10 cellular contexts compared by ENCODE assay signal in genomic region chr7:139702811-139703467, GRCh38.
DNase-seq lines count a peak whose midpoint lies in the region; ATAC-seq and TF ChIP-seq lines count a peak whose summit lies in the region.
"Had no signal": no experiment of that assay in that cellular context is flagged by ENCODE, and none has a peak within 500 bp of the region (broad histone marks: within the 10 kb centered on the region; RNA-seq: fewer than 3 reads in every experiment).

No MANE protein-coding gene starts in this region.

- H3K4me1 ChIP-seq in ACC112 (ENCODE audit: control insufficient read depth, insufficient read depth, low read length, unreplicated experiment) (peaks cover 11% of the 10 kb centered on the region), heart right ventricle (peaks cover 16 to 83% (median 58%) of the 10 kb centered on the region in 9 donors)

- H3K27me3 ChIP-seq in ACC112 (ENCODE audit: insufficient read depth, low read length) (no peaks in the 10 kb centered on the region), heart right ventricle (no peaks in the 10 kb centered on the region)

- no peak for TF ChIP-seq CTCF in heart right ventricle (IDR thresholded peaks at IDR 0.05)

- H3K9me3 ChIP-seq in heart right ventricle, result no peaks in the 10 kb centered on the region

- 34 to 36% methylated on average over 10 of the region's 10 CpGs for WGBS in heart right ventricle, 2 donors

- no peak overlapping the region for H2AFZ ChIP-seq in ACC112 (ENCODE audit: low read length, unreplicated experiment)

- H3K79me2 ChIP-seq in ACC112 (ENCODE audit: control insufficient read depth, insufficient read depth, low read length, unreplicated experiment), result peaks cover 98% of the 10 kb centered on the region

- ATAC-seq in GM19438 (IDR thresholded peaks at IDR 0.05; ENCODE audit: low read depth, unreplicated experiment) (peak; percentile 81), HG03135 (IDR thresholded peaks at IDR 0.05; ENCODE audit: unreplicated experiment) (peak; percentile 75), heart right ventricle (peak in 7 of 8 donors; percentile 41 to 74 (median 66))

- intact Hi-C loops in heart right ventricle (cut with DNase I), result loop anchor here in 2 of 10 donors (5.0 to 10.0 kb wide), 2 partner anchors 48 to 74 kb away; partner anchors contain the start of gene HIPK2 (in 1 of the 2)

- peaks cover 38% of the 10 kb centered on the region for H3K36me3 ChIP-seq in ACC112 (ENCODE audit: insufficient read depth, low read length)
- peaks cover 0 to 66% (median 0%) of the 10 kb centered on the region in 9 donors for H3K36me3 ChIP-seq in heart right ventricle

- DNase-seq in heart right ventricle (no peak), HT-29 (ENCODE audit: low spot score) (no peak), amygdala (lab: John Stamatoyannopoulos, UW) (no peak), D341Med (ENCODE audit: low spot score) (no peak)
- DNase-seq in activated CD4-positive, alpha-beta T cell treated with anti-CD3 and anti-CD28 coated beads for 1 hour, result no peak
- DNase-seq: activated CD4-positive, CD25-positive, alpha-beta regulatory T cell; IMR-90 had no signal

- H3K27ac ChIP-seq in ACC112 (ENCODE audit: low read depth, low read length), result peak overlapping the region; percentile 48
- peak overlapping the region; percentile 73 to 91 (median 84) for H3K27ac ChIP-seq in heart right ventricle

- no peak overlapping the region for H3K4me3 ChIP-seq in ACC112 (ENCODE audit: low read depth, low read length)
- H3K4me3 ChIP-seq in heart right ventricle, result no peak overlapping the region
